Comparison of ENCODE assay signal across 14 cellular contexts in genomic region chr2:30287190-30287589, GRCh38. TPM values are rescaled to one million over a fixed set of nuclear protein-coding genes. Genes with fewer than 3 reads are reported as not detected.
DNase-seq lines count a peak whose midpoint lies in the region; ATAC-seq and TF ChIP-seq lines count a peak whose summit lies in the region.
"Had no signal": no experiment of that assay in that cellular context is flagged by ENCODE, and none has a peak within 500 bp of the region (broad histone marks: within the 10 kb centered on the region; RNA-seq: fewer than 3 reads in every experiment).

No MANE protein-coding gene starts in this region.

- H3K9me3 ChIP-seq in H9 (ENCODE audit: control insufficient read depth, low read depth, low read length) (no peaks in the 10 kb centered on the region), WERI-Rb-1 (ENCODE audit: severe bottlenecking) (no peaks in the 10 kb centered on the region), neural progenitor cell (ENCODE audit: low read depth) (no peaks in the 10 kb centered on the region)
- H3K9me3 ChIP-seq: heart right ventricle, neutrophil, Peyer's patch had no signal

- H3K27ac ChIP-seq in H9 (ENCODE audit: insufficient read length, low read depth, low read length) (no peak overlapping the region), WERI-Rb-1 (peak overlapping the region; percentile 36), neural progenitor cell (peak overlapping the region; percentile 18)
- H3K27ac ChIP-seq: heart right ventricle, neutrophil had no signal

- H4K8ac ChIP-seq in H9 (replicated peaks; ENCODE audit: insufficient read length, low read depth, low read length), result no peak overlapping the region

- H3K4me1 Mint-ChIP-seq in H9 (peaks cover 42 to 45% of the 10 kb centered on the region in 2 experiments), neural progenitor cell (peaks cover 30% of the 10 kb centered on the region)

- H3K27me3 ChIP-seq in H9 (ENCODE audit: insufficient read depth, low read length) (no peaks in the 10 kb centered on the region), WERI-Rb-1 (ENCODE audit: insufficient read depth, low read depth, severe bottlenecking) (no peaks in the 10 kb centered on the region), neural progenitor cell (no peaks in the 10 kb centered on the region)
- H3K27me3 ChIP-seq: heart right ventricle, neutrophil, Peyer's patch had no signal

- H3K9me3 Mint-ChIP-seq in H9 (0 out of 5 replicates have a peak, but pooled peaks cover 0 to 2% of the 10 kb centered on the region in 2 experiments), neural progenitor cell (peaks cover 2% of the 10 kb centered on the region)

- H3K79me1 ChIP-seq in H9 (ENCODE audit: insufficient read depth, low read depth, low read length, poor library complexity, severe bottlenecking), result no peaks in the 10 kb centered on the region

- H2BK20ac ChIP-seq in H9 (ENCODE audit: low read depth, low read length, poor library complexity, severe bottlenecking), result no peak overlapping the region

- TF ChIP-seq CTCF in H9 (conservative IDR thresholded peaks at IDR 0.05), result no peak
- no peak for TF ChIP-seq CTCF in WERI-Rb-1 (IDR thresholded peaks at IDR 0.05; ENCODE audit: low read depth, low read length)
- TF ChIP-seq CTCF in neural progenitor cell (IDR thresholded peaks at IDR 0.05), result no peak

- H3K4me3 ChIP-seq in WERI-Rb-1 (ENCODE audit: low read depth, low read length) (no peak overlapping the region), neural progenitor cell (no peak overlapping the region)
- H3K4me3 ChIP-seq: heart right ventricle, Peyer's patch had no signal

- H3K36me3 Mint-ChIP-seq in H9 (ENCODE audit: insufficient read depth in 1 of 3, low read depth in 3 of 3), result peaks cover 0 to under 1% (median 0%) of the 10 kb centered on the region in 3 experiments; a peak in 1 of 7 replicates
- H3K36me3 Mint-ChIP-seq in neural progenitor cell, result no peaks in the 10 kb centered on the region

- peak; percentile 14 for ATAC-seq in GM18868 (IDR thresholded peaks at IDR 0.05; ENCODE audit: unreplicated experiment)
- ATAC-seq: heart right ventricle, left lobe of liver had no signal

- peaks cover 14% of the 10 kb centered on the region for H3F3A ChIP-seq in neural progenitor cell (ENCODE audit: low read depth)

- H2AK5ac ChIP-seq in H9 (ENCODE audit: insufficient read length, low read length), result no peak overlapping the region

- H3K23me2 ChIP-seq in H9 (ENCODE audit: insufficient read length, low read depth, low read length, poor library complexity, severe bottlenecking), result no peaks in the 10 kb centered on the region

- no peak overlapping the region for H4K5ac ChIP-seq in H9 (ENCODE audit: insufficient read length, low read depth, low read length)

- no peak overlapping the region for H2BK15ac ChIP-seq in H9 (ENCODE audit: low read depth, low read length)

- DNase-seq in H9 (no peak), WERI-Rb-1 (no peak), neural progenitor cell (ENCODE audit: low spot score) (peak; percentile 59), NCI-H69 (lab: John Stamatoyannopoulos, UW) (no peak), OCI-M1 (lab: John Stamatoyannopoulos, UW) (no peak), NCI-H526 treated with DMSO at 0.1 percent for 48 hours (lab: John Stamatoyannopoulos, UW) (no peak)
- DNase-seq: activated naive CD4-positive, alpha-beta T cell treated with anti-CD3 and anti-CD28 coated beads, Interleukin-2, amount 50 U/mL, for 16 hours; erythroblast; heart right ventricle; Peyer's patch; T-helper 9 cell had no signal

- H4K20me1 ChIP-seq in H9 (ENCODE audit: control insufficient read depth, insufficient read depth, insufficient read length) (no peaks in the 10 kb centered on the region), neural progenitor cell (ENCODE audit: low read depth) (no peaks in the 10 kb centered on the region)

- H3K23ac ChIP-seq in H9 (ENCODE audit: insufficient read length, low read depth, low read length), result no peak overlapping the region

- H3K9ac ChIP-seq in H9 (ENCODE audit: extremely low read depth, insufficient read length, low read length), result no peak overlapping the region
- H3K9ac ChIP-seq in neural progenitor cell, result no peak overlapping the region

- no peak overlapping the region for H3K56ac ChIP-seq in H9 (ENCODE audit: insufficient read length, low read depth, low read length)

- H3K79me2 ChIP-seq in H9 (ENCODE audit: insufficient read depth, low read length), result no peaks in the 10 kb centered on the region
- no peaks in the 10 kb centered on the region for H3K79me2 ChIP-seq in neural progenitor cell (ENCODE audit: low read depth)

- H3K18ac ChIP-seq in H9 (ENCODE audit: insufficient read length, low read depth, low read length), result no peak overlapping the region

- H2AFZ ChIP-seq in H9 (ENCODE audit: low read length) (peak overlapping the region; percentile 25), neural progenitor cell (replicated peaks) (no peak overlapping the region)

- H3T11ph ChIP-seq in H9 (ENCODE audit: low read length), result no peak overlapping the region

- peaks cover 17% of the 10 kb centered on the region; the same call in 1 of the 2 replicates for H3K4me1 ChIP-seq in H9 (ENCODE audit: insufficient read depth, low read length)
- H3K4me1 ChIP-seq in neural progenitor cell, result peaks cover 28% of the 10 kb centered on the region

- no peak overlapping the region for H3K4me2 ChIP-seq in H9 (ENCODE audit: insufficient read depth, insufficient read length, low read length)
- H3K4me2 ChIP-seq in neural progenitor cell, result peak overlapping the region; percentile 60

- peak overlapping the region in 1 of 2 experiments; percentile 25; a peak in 1 of 5 replicates for H3K4me3 Mint-ChIP-seq in H9
- no peak overlapping the region for H3K4me3 Mint-ChIP-seq in neural progenitor cell

- H4K91ac ChIP-seq in H9 (ENCODE audit: insufficient read length, low read depth, low read length), result no peak overlapping the region

- no peak overlapping the region for H3K14ac ChIP-seq in H9 (ENCODE audit: insufficient read depth, low read length)

- H3K27ac Mint-ChIP-seq in H9 (peak overlapping the region; percentile 6 to 87 (median 85)), neural progenitor cell (no peak overlapping the region)

- H2BK120ac ChIP-seq in H9 (ENCODE audit: low read depth, low read length, poor library complexity, severe bottlenecking), result no peak overlapping the region

- no peak overlapping the region for H3K4ac ChIP-seq in H9 (ENCODE audit: low read depth, low read length)

- H3K27me3 Mint-ChIP-seq in H9 (ENCODE audit: low read depth) (no peaks in the 10 kb centered on the region), neural progenitor cell (ENCODE audit: insufficient read depth, low read depth) (peaks cover 6% of the 10 kb centered on the region)

- no peak overlapping the region for H2BK12ac ChIP-seq in H9 (ENCODE audit: insufficient read length, low read depth, low read length)

- no peaks in the 10 kb centered on the region for H3K36me3 ChIP-seq in WERI-Rb-1
- no peaks in the 10 kb centered on the region for H3K36me3 ChIP-seq in neural progenitor cell
- H3K36me3 ChIP-seq: heart right ventricle, neutrophil, Peyer's patch had no signal

- H2BK5ac ChIP-seq in H9 (ENCODE audit: insufficient read length, low read length), result no peak overlapping the region

RNA-seq across cellular contexts. Expression of gene LBH, which starts 55.9 kb away (rescaled TPM):
- 51.6 and 53.0 TPM in 2 replicates for total RNA-seq in H9 (2021)
- 4.2 and 11.0 TPM in 2 replicates for total RNA-seq in neural progenitor cell (ENCODE audit: low replicate concordance)
